In the genomic region with DNA sequence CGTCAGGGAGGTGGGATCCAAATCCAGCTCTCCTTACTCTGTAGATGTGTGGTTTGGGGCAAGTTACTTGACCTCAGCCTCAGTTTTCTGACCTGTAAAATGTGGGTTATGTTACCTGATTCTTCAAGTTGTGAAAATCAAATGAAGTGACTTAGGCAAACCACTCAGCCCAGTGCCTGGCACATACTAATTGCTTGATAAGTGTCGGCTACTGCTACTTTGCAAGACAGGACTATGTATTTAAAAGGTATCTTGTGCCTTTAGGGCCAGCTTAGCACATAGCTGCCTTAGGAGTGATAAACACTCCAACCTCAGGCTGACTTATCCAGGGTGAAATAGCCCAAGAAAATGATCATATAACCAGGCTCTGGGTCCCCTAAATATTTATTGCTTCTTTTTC, we compare ENCODE assay signal across 18 cellular contexts. TPM values are rescaled to one million over a fixed set of nuclear protein-coding genes. Genes with fewer than 3 reads are reported as not detected.
A peak's percentile ranks its signal among the peaks of the same experiment; 100 is the strongest.
DNase-seq lines count a peak whose midpoint lies in the region; ATAC-seq and TF ChIP-seq lines count a peak whose summit lies in the region.
"Had no signal": no experiment of that assay in that cellular context is flagged by ENCODE, and none has a peak within 500 bp of the region (broad histone marks: within the 10 kb centered on the region; RNA-seq: fewer than 3 reads in every experiment).

No MANE protein-coding gene starts in this region.

- H2AK5ac ChIP-seq in neuronal stem cell (ENCODE audit: low read depth, low read length) = peak overlapping the region; percentile 18

- H4K8ac ChIP-seq in neuronal stem cell (ENCODE audit: low read depth, low read length) = no peak overlapping the region

- H2BK120ac ChIP-seq in neuronal stem cell (ENCODE audit: low read depth, low read length) = no peak overlapping the region

- H2BK12ac ChIP-seq in neuronal stem cell (ENCODE audit: low read length) = peak overlapping the region; percentile 47

- H3K27me3 ChIP-seq in neuronal stem cell (ENCODE audit: control insufficient read depth in 3 of 3, insufficient read depth in 3 of 3, low read depth in 1 of 3, low read length in 3 of 3) (peaks cover 0 to 22% (median 3%) of the 10 kb centered on the region in 3 experiments), upper lobe of left lung (no peaks in the 10 kb centered on the region), GM23248 (replicated peaks; ENCODE audit: insufficient read depth) (peaks cover 32% of the 10 kb centered on the region)
- H3K27me3 ChIP-seq: BLaER1 had no signal

- H2BK5ac ChIP-seq in neuronal stem cell (ENCODE audit: low read length) = no peak overlapping the region

- H3K18ac ChIP-seq in neuronal stem cell (ENCODE audit: low read length) = no peak overlapping the region

- no peak for TF ChIP-seq POLR2A in upper lobe of left lung (IDR thresholded peaks at IDR 0.05)

- H3K79me1 ChIP-seq in neuronal stem cell (ENCODE audit: low read depth, low read length) = no peaks in the 10 kb centered on the region

- no peak overlapping the region for H3K23ac ChIP-seq in neuronal stem cell (ENCODE audit: low read depth, low read length, poor library complexity)

- WGBS in neuronal stem cell (ENCODE audit: extremely low coverage in 2 of 2, insufficient read length in 2 of 2, insufficient replicate concordance in 1 of 2), 2 donors = no CpG with 5 or more reads among the region's 2 CpGs
- WGBS in upper lobe of left lung, 2 donors = 59 to 71% methylated on average over 1 to 2 of the region's 2 CpGs
- WGBS in GM23248 (ENCODE audit: low coverage in 1 of 2, low lambda C conversion rate in 2 of 2, missing lambda C conversion rate in 2 of 2), 2 experiments = 61 to 67% methylated on average over 2 of the region's 2 CpGs

- no peaks in the 10 kb centered on the region for H3K79me2 ChIP-seq in GM23248 (ENCODE audit: insufficient read depth)

- H4K91ac ChIP-seq in neuronal stem cell (ENCODE audit: low read depth, low read length, poor library complexity) = no peak overlapping the region

- peaks cover 43% of the 10 kb centered on the region for H3K27me3 Mint-ChIP-seq in T-helper 17 cell

- no peaks in the 10 kb centered on the region for H3F3A ChIP-seq in GM23248 (ENCODE audit: insufficient read depth)

- peak overlapping the region; percentile 9 for H3K14ac ChIP-seq in neuronal stem cell (ENCODE audit: low read length)

- H2BK15ac ChIP-seq in neuronal stem cell (ENCODE audit: low read length) = no peak overlapping the region

- TF ChIP-seq CTCF in upper lobe of left lung (IDR thresholded peaks at IDR 0.05) = no peak

- TF ChIP-seq EP300 in upper lobe of left lung (IDR thresholded peaks at IDR 0.05) = peak in 1 of 4 donors; percentile 49

- peaks cover 3% of the 10 kb centered on the region for H3K36me3 Mint-ChIP-seq in T-helper 17 cell (ENCODE audit: low read depth)
- H3K36me3 Mint-ChIP-seq: CD4-positive, CD25-positive, alpha-beta regulatory T cell; CD8-positive, alpha-beta T cell had no signal

- H3K9me2 ChIP-seq in GM23248 (ENCODE audit: insufficient read depth) = no peaks in the 10 kb centered on the region

- H3K9me3 ChIP-seq in neuronal stem cell (replicated peaks in 1 of 2; ENCODE audit: control insufficient read depth in 2 of 2, insufficient read depth in 1 of 2, low read depth in 1 of 2, low read length in 2 of 2) = peaks cover 0 to 3% of the 10 kb centered on the region in 2 donors
- no peaks in the 10 kb centered on the region for H3K9me3 ChIP-seq in upper lobe of left lung
- H3K9me3 ChIP-seq in GM23248 (ENCODE audit: low read depth) = no peaks in the 10 kb centered on the region
- H3K9me3 ChIP-seq in T-helper 17 cell (ENCODE audit: control insufficient read depth, low read length, poor library complexity, severe bottlenecking) = no peaks in the 10 kb centered on the region
- H3K9me3 ChIP-seq: BLaER1, Caco-2, HAP-1 had no signal

- peaks cover 3% of the 10 kb centered on the region for H3K4me1 Mint-ChIP-seq in T-helper 17 cell
- H3K4me1 Mint-ChIP-seq: B cell; CD4-positive, CD25-positive, alpha-beta regulatory T cell had no signal

- H3K4me3 ChIP-seq in neuronal stem cell (ENCODE audit: low read length in 2 of 2) (no peak overlapping the region), upper lobe of left lung (no peak overlapping the region), GM23248 (no peak overlapping the region)
- H3K4me3 ChIP-seq: BLaER1, GM23338, HAP-1 had no signal

- H3K36me3 ChIP-seq in neuronal stem cell (replicated peaks in 1 of 2; ENCODE audit: control insufficient read depth in 2 of 2, insufficient read depth in 2 of 2, low read length in 2 of 2) = no peaks in the 10 kb centered on the region
- no peaks in the 10 kb centered on the region for H3K36me3 ChIP-seq in upper lobe of left lung
- no peaks in the 10 kb centered on the region for H3K36me3 ChIP-seq in GM23248 (ENCODE audit: low read depth)
- H3K36me3 ChIP-seq: BLaER1, HAP-1 had no signal

- H2AFZ ChIP-seq in neuronal stem cell (ENCODE audit: low read length) (no peak overlapping the region), GM23248 (no peak overlapping the region)
- H2AFZ ChIP-seq: GM23338 had no signal

- H3K27ac Mint-ChIP-seq in T-helper 17 cell = no peak overlapping the region
- H3K27ac Mint-ChIP-seq: B cell; CD4-positive, CD25-positive, alpha-beta regulatory T cell; CD8-positive, alpha-beta T cell; GM23338 had no signal

- peaks cover 5 to 22% of the 10 kb centered on the region in 2 donors for H3K4me1 ChIP-seq in neuronal stem cell (ENCODE audit: control insufficient read depth in 2 of 2, insufficient read depth in 1 of 2, low read depth in 1 of 2, low read length in 2 of 2)
- peaks cover 0 to 40% (median 15%) of the 10 kb centered on the region in 4 donors for H3K4me1 ChIP-seq in upper lobe of left lung
- peaks cover 5% of the 10 kb centered on the region; the same call in 1 of the 2 replicates for H3K4me1 ChIP-seq in GM23248 (ENCODE audit: insufficient read depth)
- H3K4me1 ChIP-seq: Caco-2, HAP-1 had no signal

- DNase-seq in NCI-H510A treated with DMSO at 0.1 percent for 48 hours (lab: John Stamatoyannopoulos, UW) (peak; percentile 15), NCI-H510A (lab: John Stamatoyannopoulos, UW) (no peak), neuronal stem cell (ENCODE audit: low spot score) (no peak), upper lobe of left lung (peak in 1 of 2 donors; percentile 62), GM23248 (no peak), T-helper 17 cell (no peak)
- DNase-seq: Caco-2; CD4-positive, CD25-positive, alpha-beta regulatory T cell; CD8-positive, alpha-beta T cell; DND-41 had no signal

- no peak overlapping the region for H3K4me3 Mint-ChIP-seq in T-helper 17 cell
- H3K4me3 Mint-ChIP-seq: B cell; CD4-positive, CD25-positive, alpha-beta regulatory T cell; CD8-positive, alpha-beta T cell; GM23338 had no signal

- in situ Hi-C loops in GM23248 (cut with MboI) = no loop called here

- H3K27ac ChIP-seq in neuronal stem cell (replicated peaks; ENCODE audit: low read length) (no peak overlapping the region), upper lobe of left lung (peak overlapping the region; percentile 58 to 83 (median 71)), GM23248 (no peak overlapping the region)
- H3K27ac ChIP-seq: 22Rv1, BLaER1, C4-2B had no signal

- no peak overlapping the region for H3K9ac ChIP-seq in neuronal stem cell (ENCODE audit: low read depth, low read length, poor library complexity)
- no peak overlapping the region for H3K9ac ChIP-seq in GM23248
- H3K9ac ChIP-seq: BLaER1 had no signal

- ATAC-seq in upper lobe of left lung (ENCODE audit: low FRiP score in 2 of 2) (peak in 1 of 2 donors; percentile 1), T-helper 17 cell (no peak), GM18861 (IDR thresholded peaks at IDR 0.05; ENCODE audit: unreplicated experiment) (no peak)
- ATAC-seq: CD8-positive, alpha-beta T cell; GM23338 had no signal

- no peak overlapping the region for H3K4ac ChIP-seq in neuronal stem cell (ENCODE audit: low read length)

- H4K20me1 ChIP-seq in GM23248 (ENCODE audit: insufficient read depth) = no peaks in the 10 kb centered on the region
- H4K20me1 ChIP-seq: BLaER1 had no signal

- H3K4me2 ChIP-seq in neuronal stem cell (ENCODE audit: insufficient read depth, low read length, poor library complexity, severe bottlenecking) (no peak overlapping the region), GM23248 (ENCODE audit: unreplicated experiment) (no peak overlapping the region)
- H3K4me2 ChIP-seq: BLaER1, GM23338 had no signal

RNA-seq across cellular contexts. Expression of gene GOLGA7B, which starts 42.9 kb away (rescaled TPM):
- polyA plus RNA-seq in neuronal stem cell (2013, experiment 1 of 2) = under 0.01 TPM
- polyA plus RNA-seq in neuronal stem cell (2013, experiment 2 of 2) = 0.01 TPM
- total RNA-seq in upper lobe of left lung (1 to 10 TPM; 1.0 to 2.6 (median 1.1) TPM), T-helper 17 cell (10 to 100 TPM in 1 of 2 donors, 1 to 10 TPM in 1; 9.6 to 12.0 TPM)
- not detected in 2 replicates for total RNA-seq in GM23248 (2014; rRNA removed; shearing (Covaris generic))
- not detected in 2 replicates for polyA plus RNA-seq in GM23248 (2016; fragmentation: Nextera tagmentation; extraction: Ambion mirVana)
- total RNA-seq: B cell had no signal
- polyA plus RNA-seq: AG04450 had no signal

Comparison
In these comparisons a context has a peak if more than half of its experiments do, and no peak if none do; other contexts are left out.
1. H3K27ac ChIP-seq: peak in upper lobe of left lung (4 of 4); none in neuronal stem cell (single experiment) and GM23248 (single experiment).